In genomic region chr9:20684035-20684864, GRCh38 we compare ENCODE assay signal across 8 cellular contexts. TPM values are rescaled to one million over a fixed set of nuclear protein-coding genes. Genes with fewer than 3 reads are reported as not detected.
A peak's percentile ranks its signal among the peaks of the same experiment; 100 is the strongest.
DNase-seq lines count a peak whose midpoint lies in the region; ATAC-seq and TF ChIP-seq lines count a peak whose summit lies in the region.

A gene with protein sequence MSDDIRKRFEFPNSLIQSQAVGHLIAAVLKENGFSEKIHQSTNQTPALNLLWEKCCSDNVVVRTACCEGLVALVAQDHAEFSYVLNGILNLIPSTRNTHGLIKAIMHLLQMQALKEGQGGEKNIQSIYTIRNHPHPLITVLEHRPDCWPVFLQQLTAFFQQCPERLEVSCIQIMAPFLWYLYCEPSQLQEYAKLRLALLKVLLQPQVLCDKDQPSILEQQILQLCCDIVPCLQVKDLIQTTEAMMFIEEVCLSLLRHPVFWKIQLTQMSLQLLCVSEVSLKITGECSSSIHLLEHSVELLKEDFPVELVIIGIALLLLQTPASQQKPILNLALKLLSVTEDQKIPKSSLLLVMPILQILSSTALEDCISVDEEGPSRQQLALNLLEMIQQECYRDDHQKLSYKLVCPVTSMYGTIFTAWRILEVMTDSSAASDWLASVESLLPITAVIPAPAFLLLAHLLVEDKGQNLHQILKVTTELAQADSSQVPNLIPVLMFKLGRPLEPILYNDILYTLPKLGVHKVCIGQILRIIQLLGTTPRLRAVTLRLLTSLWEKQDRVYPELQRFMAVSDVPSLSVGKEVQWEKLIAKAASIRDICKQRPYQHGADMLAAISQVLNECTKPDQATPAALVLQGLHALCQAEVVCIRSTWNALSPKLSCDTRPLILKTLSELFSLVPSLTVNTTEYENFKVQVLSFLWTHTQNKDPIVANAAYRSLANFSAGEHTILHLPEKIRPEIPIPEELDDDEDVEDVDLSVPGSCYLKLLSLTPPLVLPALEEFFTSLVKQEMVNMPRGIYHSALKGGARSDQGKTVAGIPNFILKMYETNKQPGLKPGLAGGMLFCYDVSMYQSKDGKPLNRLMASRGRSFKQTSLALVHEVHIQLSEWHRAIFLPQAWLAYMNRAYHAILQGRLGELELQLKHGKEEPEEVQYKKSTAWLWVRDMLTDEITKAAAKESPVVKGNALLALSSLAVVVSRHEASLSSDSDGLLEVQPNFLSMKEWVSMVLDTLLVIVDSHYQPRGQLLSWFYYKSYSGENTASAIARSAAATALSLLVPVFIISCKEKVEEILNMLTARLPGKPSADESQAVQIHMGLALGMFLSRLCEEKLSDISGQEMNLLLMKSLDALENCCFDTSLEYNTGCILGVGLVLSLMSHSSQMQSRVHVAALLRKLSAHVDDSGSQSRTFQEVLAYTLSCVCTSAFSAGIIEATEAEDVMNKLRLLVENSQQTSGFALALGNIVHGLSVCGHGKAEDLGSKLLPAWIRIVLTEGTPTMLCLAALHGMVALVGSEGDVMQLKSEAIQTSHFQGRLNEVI (N-terminal part only) (plus strand): TSS chr9:20684259. CDS start chr9:20715354, 31,095 bp downstream.

- H3K27me3 ChIP-seq in neural cell (ENCODE audit: insufficient read depth, low read depth, low read length) (no peaks in the 10 kb centered on the region), stomach (no peaks in the 10 kb centered on the region)

- H3K4me3 ChIP-seq in neural cell (ENCODE audit: low read length) (peak within 1 kb of the TSS; percentile 85), stomach (peak within 1 kb of the TSS; percentile 77 to 96 (median 83))

- no peaks in the 10 kb centered on the region for H3K36me3 ChIP-seq in KOPT-K1 (ENCODE audit: insufficient read depth, low read length)
- no peaks in the 10 kb centered on the region for H3K36me3 ChIP-seq in neural cell (ENCODE audit: insufficient read depth, low read length)
- no peaks in the 10 kb centered on the region for H3K36me3 ChIP-seq in stomach

- intact Hi-C loops in stomach (cut with DNase I; ENCODE audit: low total_unique reads) = no loop called here

- H3K9me2 ChIP-seq in neural cell (ENCODE audit: insufficient read depth, low read length) = no peaks in the 10 kb centered on the region

- TF ChIP-seq CTCF in neural cell (IDR thresholded peaks at IDR 0.05; ENCODE audit: poor library complexity, severe bottlenecking) = peak; percentile 51
- no peak for TF ChIP-seq CTCF in stomach (IDR thresholded peaks at IDR 0.05)

- H3K27ac ChIP-seq in KOPT-K1 (ENCODE audit: low read depth, low read length, poor library complexity, severe bottlenecking) (peak within 1 kb of the TSS; percentile 82), neural cell (ENCODE audit: low read length) (peak within 1 kb of the TSS; percentile 67), stomach (peak within 1 kb of the TSS; percentile 90 to 97 (median 96))

- H3K79me2 ChIP-seq in neural cell (replicated peaks; ENCODE audit: insufficient read depth, low read length) = peaks cover 13% of the 10 kb centered on the region

- DNase-seq in DMS79 treated with DMSO at 0.1 percent for 48 hours (lab: John Stamatoyannopoulos, UW) (peak; percentile 89), RPMI8226 (peak; percentile 96), fibroblast of the conjunctiva (ENCODE audit: low read depth) (peak; percentile 89), stomach (peak; percentile 98)
- DNase-seq in activated effector memory CD4-positive, alpha-beta T cell treated with anti-CD3 and anti-CD28 coated beads, Interleukin-2, amount 50 U/mL, for 16 hours = peak; percentile 99

- peaks cover 11 to 30% (median 23%) of the 10 kb centered on the region in 4 donors for H3K4me1 ChIP-seq in stomach

- peak within 1 kb of the TSS; percentile 75 for H3K9ac ChIP-seq in neural cell (ENCODE audit: low read length)

- H3K9me3 ChIP-seq in KOPT-K1 (ENCODE audit: insufficient read depth, low read length, poor library complexity, severe bottlenecking) = no peaks in the 10 kb centered on the region
- H3K9me3 ChIP-seq in neural cell (ENCODE audit: low read length) = no peaks in the 10 kb centered on the region
- H3K9me3 ChIP-seq in stomach = no peaks in the 10 kb centered on the region

- no peaks in the 10 kb centered on the region for H3F3A ChIP-seq in neural cell (ENCODE audit: insufficient read depth, low read length, poor library complexity, severe bottlenecking)

- TF ChIP-seq RAD21 in neural cell (conservative IDR thresholded peaks at IDR 0.05) = peak; percentile 57

- H2AFZ ChIP-seq in neural cell (ENCODE audit: low read depth, low read length) = peak within 1 kb of the TSS; percentile 2

- ATAC-seq in GM21786 (IDR thresholded peaks at IDR 0.05; ENCODE audit: unreplicated experiment) = peak; percentile 96

- WGBS in stomach, 5 donors = 0 to 1% (median 0%) methylated on average over 22 to 77 of the region's 77 CpGs

- H3K4me2 ChIP-seq in neural cell (ENCODE audit: low read length) = peak within 1 kb of the TSS; percentile 89

- peak in 1 of 4 donors; percentile 70 for TF ChIP-seq POLR2A in stomach (IDR thresholded peaks at IDR 0.05)

- H4K20me1 ChIP-seq in neural cell (ENCODE audit: insufficient read depth) = no peaks in the 10 kb centered on the region

- TF ChIP-seq EP300 in neural cell (conservative IDR thresholded peaks at IDR 0.05; ENCODE audit: poor library complexity, severe bottlenecking) (peak; percentile 38), stomach (IDR thresholded peaks at IDR 0.05) (no peak)

TF ChIP-seq in neural cell, 6 proteins besides CTCF, POLR2A, EP300 and RAD21:
- TF ChIP-seq REST (IDR thresholded peaks at IDR 0.05; ENCODE audit: borderline replicate concordance) = no peak
- no peak for TF ChIP-seq EZH2 (IDR thresholded peaks at IDR 0.05; ENCODE audit: borderline replicate concordance, insufficient read depth, low read length, poor library complexity, severe bottlenecking)
- peak; percentile 77 for TF ChIP-seq TAF1 (IDR thresholded peaks at IDR 0.05; ENCODE audit: low read depth)
- peak; percentile 62 for TF ChIP-seq SMC3 (conservative IDR thresholded peaks at IDR 0.05; ENCODE audit: poor library complexity)
- peak; percentile 92 for TF ChIP-seq POLR2AphosphoS5 (IDR thresholded peaks at IDR 0.05)
- peak; percentile 83 for TF ChIP-seq MXI1 (conservative IDR thresholded peaks at IDR 0.05; ENCODE audit: poor library complexity, severe bottlenecking)

RNA-seq across cellular contexts. Expression of the gene that starts here (rescaled TPM):
- polyA plus RNA-seq in neural cell (23.5 and 39.5 TPM in 2 replicates), stomach (1 to 10 TPM; 5.6 to 7.9 (median 5.8) TPM)
- polyA minus RNA-seq in neural cell = 108 and 165 TPM in 2 replicates
- 100 to 1,000 TPM in 1 of 5 donors, 10 to 100 TPM in 3, 1 to 10 TPM in 1; 9.3 to 212 (median 57.5) TPM for total RNA-seq in stomach

Comparison
In these comparisons a context has a peak if more than half of its experiments do, and no peak if none do; other contexts are left out.
1. Peak in every context shown above with its lines: DNase-seq, ATAC-seq, H3K4me3 ChIP-seq and H3K27ac ChIP-seq.